In the genomic region with DNA sequence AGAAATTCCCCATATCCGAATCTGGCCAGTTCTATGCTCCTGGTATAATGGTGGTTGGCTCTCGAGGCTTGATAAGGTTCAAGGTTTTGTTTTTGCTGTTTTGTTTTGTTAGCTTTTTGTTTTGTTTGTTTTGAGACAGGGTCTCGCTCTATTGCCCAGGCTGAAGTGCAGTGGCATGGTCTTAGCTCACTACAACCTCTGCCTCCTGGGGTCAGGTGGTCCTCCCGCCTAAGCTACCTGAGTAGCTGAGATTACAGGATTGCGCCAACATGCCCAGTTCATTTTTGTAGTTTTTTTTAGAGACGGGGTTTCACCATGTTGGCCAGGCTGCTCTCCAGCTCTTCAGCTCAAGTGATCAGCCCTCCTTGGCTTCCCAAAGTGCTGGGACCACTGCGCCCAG, we compare ENCODE assay signal across 18 cellular contexts.
A peak's percentile ranks its signal among the peaks of the same experiment; 100 is the strongest.
DNase-seq lines count a peak whose midpoint lies in the region; ATAC-seq and TF ChIP-seq lines count a peak whose summit lies in the region.
"Had no signal": no experiment of that assay in that cellular context is flagged by ENCODE, and none has a peak within 500 bp of the region (broad histone marks: within the 10 kb centered on the region; RNA-seq: fewer than 3 reads in every experiment).

No MANE protein-coding gene starts in this region.

- H3K27ac ChIP-seq in heart right ventricle (peak overlapping the region in 7 of 10 donors; percentile 44 to 82 (median 72)), esophagus muscularis mucosa (replicated peaks in 1 of 4) (peak overlapping the region; percentile 92 to 96 (median 95)), sigmoid colon (peak overlapping the region; percentile 85 to 93 (median 89)), vagina (peak overlapping the region; percentile 87)
- H3K27ac ChIP-seq: C4-2B, SK-N-MC had no signal

- H3K27me3 ChIP-seq in heart right ventricle, result peaks cover 0 to 6% (median 0%) of the 10 kb centered on the region in 7 donors
- no peaks in the 10 kb centered on the region for H3K27me3 ChIP-seq in esophagus muscularis mucosa
- no peaks in the 10 kb centered on the region for H3K27me3 ChIP-seq in sigmoid colon
- no peaks in the 10 kb centered on the region for H3K27me3 ChIP-seq in vagina

- TF ChIP-seq POLR2A in esophagus muscularis mucosa (IDR thresholded peaks at IDR 0.05; ENCODE audit: low read depth) (no peak), sigmoid colon (IDR thresholded peaks at IDR 0.05) (no peak), vagina (IDR thresholded peaks at IDR 0.05) (no peak)

- ATAC-seq in heart right ventricle (no peak), Right ventricle myocardium superior (ENCODE audit: poor library complexity) (no peak), GM21529 (IDR thresholded peaks at IDR 0.05; ENCODE audit: unreplicated experiment) (no peak), HG03565 (IDR thresholded peaks at IDR 0.05; ENCODE audit: unreplicated experiment) (no peak)
- ATAC-seq: activated CD8-positive, alpha-beta memory T cell treated with anti-CD3 and anti-CD28 coated beads, Interleukin-2, amount 10 ng/mL, durations not matched to agents 7 days and 5 days; stimulated activated naive B cell treated with anti-CD40 and anti-IgM and Interleukin-4, amounts not matched to agents 10 μg/mL and 1 μg/mL and 100 μg/mL, for 72 hours had no signal

- TF ChIP-seq EP300 in esophagus muscularis mucosa (IDR thresholded peaks at IDR 0.05) (no peak), sigmoid colon (IDR thresholded peaks at IDR 0.05) (no peak)

- H3K4me1 ChIP-seq in heart right ventricle, result peaks cover 0 to 48% (median 30%) of the 10 kb centered on the region in 9 donors
- peaks cover 42 to 75% (median 68%) of the 10 kb centered on the region in 4 donors for H3K4me1 ChIP-seq in esophagus muscularis mucosa
- peaks cover 0 to 66% (median 60%) of the 10 kb centered on the region in 4 donors for H3K4me1 ChIP-seq in sigmoid colon
- H3K4me1 ChIP-seq in vagina, result peaks cover 37% of the 10 kb centered on the region

- 83 to 86% methylated on average over 7 of the region's 7 CpGs for WGBS in heart right ventricle, 2 donors
- WGBS in esophagus muscularis mucosa, result 86% methylated on average over 7 of the region's 7 CpGs
- 84 to 85% methylated on average over 7 of the region's 7 CpGs for WGBS in sigmoid colon, 2 donors

- TF ChIP-seq CTCF in heart right ventricle (IDR thresholded peaks at IDR 0.05), result no peak
- no peak for TF ChIP-seq CTCF in esophagus muscularis mucosa (IDR thresholded peaks at IDR 0.05)
- no peak for TF ChIP-seq CTCF in sigmoid colon (IDR thresholded peaks at IDR 0.05)
- TF ChIP-seq CTCF in vagina (IDR thresholded peaks at IDR 0.05), result no peak

- H3K9me3 ChIP-seq in heart right ventricle, result no peaks in the 10 kb centered on the region
- H3K9me3 ChIP-seq in esophagus muscularis mucosa, result no peaks in the 10 kb centered on the region
- no peaks in the 10 kb centered on the region for H3K9me3 ChIP-seq in sigmoid colon
- no peaks in the 10 kb centered on the region for H3K9me3 ChIP-seq in vagina

- DNase-seq in heart right ventricle, result no peak
- no peak for DNase-seq in Right ventricle myocardium superior
- DNase-seq in esophagus muscularis mucosa (ENCODE audit: extremely low spot score), result no peak
- DNase-seq in sigmoid colon, result no peak
- DNase-seq in vagina (ENCODE audit: extremely low spot score in 2 of 2), result no peak
- DNase-seq in D341Med (ENCODE audit: low spot score), result no peak
- DNase-seq: ACHN; activated CD4-positive, alpha-beta T cell treated with anti-CD3 and anti-CD28 coated beads for 1 hour; activated CD8-positive, alpha-beta memory T cell treated with anti-CD3 and anti-CD28 coated beads, Interleukin-2, amount 10 ng/mL, durations not matched to agents 7 days and 5 days; dorsolateral prefrontal cortex; H9; NCI-H1417 treated with DMSO at 0.1 percent for 48 hours; NCI-H526 treated with DMSO at 0.1 percent for 48 hours; stimulated activated naive B cell treated with anti-CD40 and anti-IgM and Interleukin-4, amounts not matched to agents 10 μg/mL and 1 μg/mL and 100 μg/mL, for 72 hours had no signal

- intact Hi-C loops in heart right ventricle (cut with DNase I) (loop anchor here in 2 of 10 donors (10.0 kb wide), 3 partner anchors 60 to 90 kb away; no protein-coding TSS in a partner anchor), Right ventricle myocardium superior (cut with DNase I) (no loop called here), esophagus muscularis mucosa (cut with DNase I) (no loop called here), sigmoid colon (cut with DNase I) (loop anchor here (10.0 kb wide), 1 partner anchor 180 kb away; a partner anchor contains a TSS), vagina (cut with DNase I) (loop anchor here (2.0 kb wide), 1 partner anchor 18 kb away; no protein-coding TSS in a partner anchor)

- H3K36me3 ChIP-seq in heart right ventricle (no peaks in the 10 kb centered on the region), esophagus muscularis mucosa (no peaks in the 10 kb centered on the region), sigmoid colon (no peaks in the 10 kb centered on the region), vagina (no peaks in the 10 kb centered on the region)

- H3K4me3 ChIP-seq in heart right ventricle, result no peak overlapping the region
- no peak overlapping the region for H3K4me3 ChIP-seq in esophagus muscularis mucosa
- H3K4me3 ChIP-seq in sigmoid colon, result no peak overlapping the region
- H3K4me3 ChIP-seq in vagina, result no peak overlapping the region
- H3K4me3 ChIP-seq: dorsolateral prefrontal cortex, SK-N-MC had no signal

Comparison
In these comparisons a context has a peak if more than half of its experiments do, and no peak if none do; other contexts are left out.
1. intact Hi-C loops: an anchor here in sigmoid colon (10.0 kb wide) and vagina (2.0 kb wide); none called in Right ventricle myocardium superior and esophagus muscularis mucosa.